Comparison of ENCODE assay signal across 27 cellular contexts in the genomic region with DNA sequence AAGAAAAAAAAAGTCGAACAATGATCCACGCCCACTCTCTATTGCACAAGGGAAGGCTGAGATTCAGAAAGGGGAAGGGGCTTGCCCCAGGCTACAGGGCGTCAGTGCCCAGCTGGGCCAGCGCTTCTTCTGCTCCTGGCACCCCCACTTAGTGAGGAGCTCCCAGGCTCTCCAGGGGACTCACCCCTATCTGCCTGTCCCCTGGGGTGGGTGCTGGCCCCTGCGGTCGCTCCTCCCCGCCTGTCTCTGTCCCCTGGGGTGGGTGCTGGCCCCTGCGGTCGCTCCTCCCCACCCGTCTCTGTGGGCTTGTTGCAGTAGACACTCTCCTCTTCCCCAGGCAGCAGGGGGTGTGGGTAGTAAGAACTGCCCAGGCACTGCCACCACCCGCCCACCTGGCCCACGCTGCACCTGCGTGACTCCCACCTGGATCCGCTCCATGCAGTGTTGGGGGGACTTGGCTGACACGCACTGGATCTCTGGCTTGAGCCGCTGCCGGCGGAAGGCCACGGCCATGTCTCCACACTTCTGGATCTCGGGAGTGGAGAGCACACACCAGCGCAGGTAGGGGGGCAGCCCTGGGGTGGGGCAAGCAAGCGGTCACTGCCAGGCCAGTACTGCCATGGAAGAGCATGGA. TPM values are rescaled to one million over a fixed set of nuclear protein-coding genes. Genes with fewer than 3 reads are reported as not detected.
DNase-seq lines count a peak whose midpoint lies in the region; ATAC-seq, FAIRE-seq and TF ChIP-seq lines count a peak whose summit lies in the region.
"Had no signal": no experiment of that assay in that cellular context is flagged by ENCODE, and none has a peak within 500 bp of the region (broad histone marks: within the 10 kb centered on the region; RNA-seq: fewer than 3 reads in every experiment).

No MANE protein-coding gene starts in this region.

- no peak overlapping the region for H3K27ac Mint-ChIP-seq in activated CD4-positive, alpha-beta T cell treated with anti-CD3 and anti-CD28 coated beads, Interleukin-2, amount 10 ng/mL, durations not matched to agents 24 days and 14 days
- H3K27ac Mint-ChIP-seq: CD8-positive, alpha-beta T cell; GM23338 had no signal

- DNase-seq in Right ventricle myocardium superior: peak; percentile 31
- no peak for DNase-seq in right atrium auricular region (ENCODE audit: low spot score)
- no peak for DNase-seq in K562 (ENCODE audit: extremely low read depth in 1 of 4, low spot score in 3 of 4)
- no peak for DNase-seq in neuronal stem cell (ENCODE audit: low spot score)
- DNase-seq in activated CD4-positive, alpha-beta T cell treated with anti-CD3 and anti-CD28 coated beads, Interleukin-2, amount 10 ng/mL, durations not matched to agents 24 days and 14 days: no peak
- no peak for DNase-seq in SK-N-SH
- DNase-seq in SK-N-DZ (ENCODE audit: low spot score): no peak
- DNase-seq in AG08396 (ENCODE audit: low spot score): no peak
- DNase-seq: BE2C; Caco-2; CD8-positive, alpha-beta T cell; EL; GDM1; Kasumi-1; NCI-H1105 treated with DMSO at 0.1 percent for 48 hours; NCI-H146; NCI-H1930; NCI-H2107; NCI-H446; NCI-H524 treated with DMSO at 0.1 percent for 48 hours; NCI-H774; SJCRH30 had no signal

- no peak overlapping the region for H4K8ac ChIP-seq in neuronal stem cell (ENCODE audit: low read depth, low read length)

- in situ Hi-C loops in K562 (cut with MboI): no loop called here

- H3K4ac ChIP-seq in neuronal stem cell (ENCODE audit: low read length): peak overlapping the region; percentile 14

- H3K27me3 ChIP-seq in right atrium auricular region: no peaks in the 10 kb centered on the region
- H3K27me3 ChIP-seq in K562 (ENCODE audit: control insufficient read depth in 2 of 2, insufficient read depth in 2 of 2, low read length in 2 of 2): peaks cover 7 to 8% of the 10 kb centered on the region in 2 experiments; a peak in 4 of 5 replicates
- H3K27me3 ChIP-seq in neuronal stem cell (ENCODE audit: control insufficient read depth in 3 of 3, insufficient read depth in 3 of 3, low read depth in 1 of 3, low read length in 3 of 3): peaks cover 0 to 9% (median 0%) of the 10 kb centered on the region in 3 experiments
- H3K27me3 ChIP-seq in SK-N-SH (ENCODE audit: insufficient read depth): no peaks in the 10 kb centered on the region
- H3K27me3 ChIP-seq: BE2C, SJCRH30 had no signal

- POLR2A ChIA-PET in K562 (lab: Yijun Ruan, JAX) (interaction anchor here (0.9 to 1.4 kb wide), 2 partner anchors 10 to 11 kb away, joined by 3 read pairs; no protein-coding TSS in a partner anchor), SK-N-SH (lab: Yijun Ruan, JAX) (no interaction called here)

- H4K20me1 ChIP-seq in K562 (replicated peaks; ENCODE audit: control insufficient read depth, insufficient read depth, low read length) (peaks cover 5% of the 10 kb centered on the region; the same call in 1 of the 2 replicates), SK-N-SH (ENCODE audit: insufficient read depth) (no peaks in the 10 kb centered on the region)

- FAIRE-seq in K562 (lab: Jason Lieb, UNC): no peak
- FAIRE-seq: GM12891, RCC 7860 had no signal

- H3K4me1 ChIP-seq in right atrium auricular region (no peaks in the 10 kb centered on the region), K562 (replicated peaks in 1 of 2; ENCODE audit: control insufficient read depth in 2 of 2, insufficient read depth in 2 of 2, low read length in 2 of 2) (peaks cover 0 to 30% of the 10 kb centered on the region in 2 experiments; a peak in 2 of 5 replicates), neuronal stem cell (ENCODE audit: control insufficient read depth in 2 of 2, insufficient read depth in 1 of 2, low read depth in 1 of 2, low read length in 2 of 2) (peaks cover 11 to 13% of the 10 kb centered on the region in 2 donors), SK-N-SH (ENCODE audit: control insufficient read depth in 1 of 2, insufficient read depth in 2 of 2, low read depth in 1 of 2, low read length in 1 of 2) (peaks cover 0 to 14% of the 10 kb centered on the region in 2 experiments; a peak in 1 of 4 replicates)
- H3K4me1 ChIP-seq: Caco-2, SJCRH30 had no signal

- peak overlapping the region; percentile 14 for H2AK5ac ChIP-seq in neuronal stem cell (ENCODE audit: low read depth, low read length)

- H3K9me3 Mint-ChIP-seq in activated CD4-positive, alpha-beta T cell treated with anti-CD3 and anti-CD28 coated beads, Interleukin-2, amount 10 ng/mL, durations not matched to agents 24 days and 14 days: no peaks in the 10 kb centered on the region
- H3K9me3 Mint-ChIP-seq: CD8-positive, alpha-beta T cell; GM23338 had no signal

- CTCF ChIA-PET in K562 (lab: Yijun Ruan, JAX; ENCODE audit: low intra/inter-chr PET ratio): no interaction called here
- CTCF ChIA-PET in SK-N-SH (lab: Yijun Ruan, JAX): interaction anchor here (1.5 to 11.0 kb wide), 3 partner anchors 9 to 14 kb away, joined by 4 to 81 read pairs (median 11); partner anchors contain the start of gene MELTF

- peak overlapping the region; percentile 56 for H2BK15ac ChIP-seq in neuronal stem cell (ENCODE audit: low read length)

- H3K79me2 ChIP-seq in K562 (ENCODE audit: control insufficient read depth, insufficient read depth, low read length) (no peaks in the 10 kb centered on the region), SK-N-SH (ENCODE audit: insufficient read depth) (no peaks in the 10 kb centered on the region)

- H3K27ac ChIP-seq in right atrium auricular region: no peak overlapping the region
- H3K27ac ChIP-seq in K562 (ENCODE audit: extremely low read depth, low read depth, low read length): no peak overlapping the region
- no peak overlapping the region for H3K27ac ChIP-seq in neuronal stem cell (replicated peaks; ENCODE audit: low read length)
- no peak overlapping the region for H3K27ac ChIP-seq in SK-N-SH (ENCODE audit: low read depth in 2 of 2, low read length in 1 of 2)
- H3K27ac ChIP-seq: 22Rv1, SJCRH30 had no signal

- H3K9me3 ChIP-seq in right atrium auricular region: no peaks in the 10 kb centered on the region
- no peaks in the 10 kb centered on the region for H3K9me3 ChIP-seq in K562 (replicated peaks; ENCODE audit: control insufficient read depth, insufficient read depth, low read depth, low read length)
- H3K9me3 ChIP-seq in neuronal stem cell (replicated peaks in 1 of 2; ENCODE audit: control insufficient read depth in 2 of 2, insufficient read depth in 1 of 2, low read depth in 1 of 2, low read length in 2 of 2): no peaks in the 10 kb centered on the region
- H3K9me3 ChIP-seq in SK-N-SH: no peaks in the 10 kb centered on the region
- H3K9me3 ChIP-seq: BE2C, Caco-2, HAP-1, SJCRH30 had no signal

- H2BK5ac ChIP-seq in neuronal stem cell (ENCODE audit: low read length): no peak overlapping the region

- H2BK12ac ChIP-seq in neuronal stem cell (ENCODE audit: low read length): peak overlapping the region; percentile 16

- peak overlapping the region; percentile 81 for H3K23ac ChIP-seq in neuronal stem cell (ENCODE audit: low read depth, low read length, poor library complexity)

- TF ChIP-seq EP300 in K562 (IDR thresholded peaks at IDR 0.05; ENCODE audit: low read length) (no peak), SK-N-SH (IDR thresholded peaks at IDR 0.05; ENCODE audit: borderline replicate concordance in 1 of 2, low read depth in 1 of 2, low read length in 1 of 2) (no peak)

- H3K4me3 ChIP-seq in right atrium auricular region (no peak overlapping the region), K562 (no peak overlapping the region), neuronal stem cell (ENCODE audit: low read length in 2 of 2) (no peak overlapping the region), SK-N-SH (ENCODE audit: low read depth in 2 of 2, low read length in 1 of 2) (no peak overlapping the region)
- H3K4me3 ChIP-seq: GM23338, HAP-1, SJCRH30 had no signal

- H3K18ac ChIP-seq in neuronal stem cell (ENCODE audit: low read length): no peak overlapping the region

- no peak overlapping the region for H3K4me3 Mint-ChIP-seq in activated CD4-positive, alpha-beta T cell treated with anti-CD3 and anti-CD28 coated beads, Interleukin-2, amount 10 ng/mL, durations not matched to agents 24 days and 14 days
- H3K4me3 Mint-ChIP-seq: CD8-positive, alpha-beta T cell; GM23338 had no signal

- H3K14ac ChIP-seq in neuronal stem cell (ENCODE audit: low read length): peak overlapping the region; percentile 44

- no peaks in the 10 kb centered on the region for H3K4me1 Mint-ChIP-seq in activated CD4-positive, alpha-beta T cell treated with anti-CD3 and anti-CD28 coated beads, Interleukin-2, amount 10 ng/mL, durations not matched to agents 24 days and 14 days
- H3K4me1 Mint-ChIP-seq: GM23338 had no signal

- no peak for ATAC-seq in Right ventricle myocardium superior (ENCODE audit: poor library complexity)
- ATAC-seq in K562: no peak
- ATAC-seq: CD8-positive, alpha-beta T cell; GM23338 had no signal

- peak overlapping the region in 1 of 2 experiments; percentile 61; a peak in 1 of 4 replicates for H3K9ac ChIP-seq in K562 (ENCODE audit: insufficient read depth in 1 of 2, low read depth in 2 of 2, low read length in 2 of 2)
- no peak overlapping the region for H3K9ac ChIP-seq in neuronal stem cell (ENCODE audit: low read depth, low read length, poor library complexity)
- no peak overlapping the region for H3K9ac ChIP-seq in SK-N-SH

- H4K91ac ChIP-seq in neuronal stem cell (ENCODE audit: low read depth, low read length, poor library complexity): no peak overlapping the region

- H3K79me1 ChIP-seq in neuronal stem cell (ENCODE audit: low read depth, low read length): peaks cover 1% of the 10 kb centered on the region

- H2BK120ac ChIP-seq in neuronal stem cell (ENCODE audit: low read depth, low read length): peak overlapping the region; percentile 36

- no peaks in the 10 kb centered on the region for H3K9me1 ChIP-seq in K562 (ENCODE audit: control insufficient read depth, insufficient read depth, low read length)

- H2AFZ ChIP-seq in K562 (ENCODE audit: low read depth, low read length) (no peak overlapping the region), neuronal stem cell (ENCODE audit: low read length) (no peak overlapping the region), SK-N-SH (ENCODE audit: low read depth) (no peak overlapping the region)
- H2AFZ ChIP-seq: GM23338 had no signal

- no TSS peak for BruUV-seq in K562 (replicated peaks; lab: Mats Ljungman, UMichigan)

- TF ChIP-seq CTCF in right atrium auricular region (IDR thresholded peaks at IDR 0.05) (no peak), K562 (IDR thresholded peaks at IDR 0.05 in 2 of 3, conservative IDR thresholded peaks at IDR 0.05 in 1 of 3; ENCODE audit: insufficient read depth in 2 of 3, low read depth in 1 of 3, low read length in 3 of 3) (no peak), SK-N-SH (IDR thresholded peaks at IDR 0.05) (no peak)

- peaks cover 2% of the 10 kb centered on the region for H3F3A ChIP-seq in SK-N-SH (replicated peaks; ENCODE audit: insufficient read depth)

- no peaks in the 10 kb centered on the region for H3K36me3 Mint-ChIP-seq in activated CD4-positive, alpha-beta T cell treated with anti-CD3 and anti-CD28 coated beads, Interleukin-2, amount 10 ng/mL, durations not matched to agents 24 days and 14 days (ENCODE audit: low read depth)
- H3K36me3 Mint-ChIP-seq: CD8-positive, alpha-beta T cell had no signal

- H3K4me2 ChIP-seq in K562 (ENCODE audit: insufficient read depth, low read length) (no peak overlapping the region), neuronal stem cell (ENCODE audit: insufficient read depth, low read length, poor library complexity, severe bottlenecking) (no peak overlapping the region), SK-N-SH (no peak overlapping the region)
- H3K4me2 ChIP-seq: GM23338 had no signal

- TF ChIP-seq RAD21 in K562 (CRISPR knock-in tag; conservative IDR thresholded peaks at IDR 0.05 in 1 of 2, IDR thresholded peaks at IDR 0.05 in 1 of 2) (no peak), SK-N-SH (IDR thresholded peaks at IDR 0.05; ENCODE audit: low read length) (no peak)

- intact Hi-C loops in Right ventricle myocardium superior (cut with DNase I) (no loop called here), K562 (cut with micrococcal nuclease) (no loop called here)
- intact Hi-C loops in activated CD4-positive, alpha-beta T cell treated with anti-CD3 and anti-CD28 coated beads, Interleukin-2, amount 10 ng/mL, durations not matched to agents 24 days and 14 days (cut with micrococcal nuclease): no loop called here

- no peaks in the 10 kb centered on the region for H3K36me3 ChIP-seq in right atrium auricular region
- H3K36me3 ChIP-seq in K562 (ENCODE audit: control insufficient read depth, insufficient read depth, low read length): no peaks in the 10 kb centered on the region
- H3K36me3 ChIP-seq in neuronal stem cell (replicated peaks in 1 of 2; ENCODE audit: control insufficient read depth in 2 of 2, insufficient read depth in 2 of 2, low read length in 2 of 2): no peaks in the 10 kb centered on the region
- no peaks in the 10 kb centered on the region for H3K36me3 ChIP-seq in SK-N-SH (replicated peaks in 1 of 2; ENCODE audit: control insufficient read depth in 1 of 2, insufficient read depth in 2 of 2, low read length in 1 of 2)
- H3K36me3 ChIP-seq: BE2C, HAP-1, SJCRH30 had no signal

- H3K9me2 ChIP-seq in SK-N-SH: no peaks in the 10 kb centered on the region

- no peak for TF ChIP-seq POLR2A in K562 (conservative IDR thresholded peaks at IDR 0.05)

- 40% methylated on average over 21 of the region's 22 CpGs for WGBS in K562 (ENCODE audit: insufficient coverage, low coverage, missing lambda C conversion rate)
- no CpG with 5 or more reads among the region's 22 CpGs for WGBS in neuronal stem cell (ENCODE audit: extremely low coverage in 2 of 2, insufficient read length in 2 of 2, insufficient replicate concordance in 1 of 2), 2 donors
- WGBS in SK-N-SH (ENCODE audit: low lambda C conversion rate): 95% methylated on average over 20 of the region's 22 CpGs

- H3K27me3 Mint-ChIP-seq in activated CD4-positive, alpha-beta T cell treated with anti-CD3 and anti-CD28 coated beads, Interleukin-2, amount 10 ng/mL, durations not matched to agents 24 days and 14 days: no peaks in the 10 kb centered on the region

RNA-seq across cellular contexts. Expression of gene MELTF, which starts 14.6 kb away (rescaled TPM):
- total RNA-seq in Right ventricle myocardium superior (3.1 TPM), right atrium auricular region (1 to 10 TPM; 3.1 to 6.7 TPM), K562 (2014; rRNA removed) (6.8 and 8.4 TPM in 2 replicates), K562 (2014; rRNA removed; fragmentation: Illumina TruSeq; extraction: Trizol) (3.0 and 3.3 TPM in 2 replicates), K562 (2015; rRNA removed; fragmentation: Illumina TruSeq; extraction: Trizol) (3.8 and 4.5 TPM in 2 replicates), K562 (2021) (10.5 and 11.7 TPM in 2 replicates)
- total RNA-seq in K562 (2011; cell fraction: chromatin; rRNA removed; ENCODE audit: low replicate concordance): 21.6 and 62.0 TPM in 2 replicates
- total RNA-seq in K562 (2011; cell fraction: nucleolus; rRNA removed): 25.8 and 34.5 TPM in 2 replicates
- 24.9 and 29.2 TPM in 2 replicates for total RNA-seq in K562 (2011; cell fraction: nucleoplasm; rRNA removed)
- polyA plus RNA-seq in K562 (2011; rRNA removed) (4.0 and 4.8 TPM in 2 replicates), K562 (2014; fragmentation: Illumina TruSeq; extraction: Trizol) (3.7 and 4.9 TPM in 2 replicates), K562 (2014; fragmentation: Nextera tagmentation; extraction: Ambion mirVana) (under 1 TPM; 0.35 to 0.52 TPM), K562 (2014; rRNA removed) (8.1 and 8.6 TPM in 2 replicates), SK-N-SH (2012; rRNA removed) (27.2 and 32.4 TPM in 2 replicates)
- polyA plus RNA-seq in K562 (2011; cell fraction: cytosol; rRNA removed): 3.0 and 7.4 TPM in 2 replicates
- 17.2 and 37.9 TPM in 2 replicates for polyA plus RNA-seq in K562 (2011; cell fraction: nucleus; rRNA removed)
- 6.7 and 10.6 TPM in 2 replicates for polyA plus RNA-seq in K562 (2012)
- polyA minus RNA-seq in K562 (2011; rRNA and poly(A)+ RNA removed): 2.2 and 4.0 TPM in 2 replicates
- 1.9 and 4.6 TPM in 2 replicates for polyA minus RNA-seq in K562 (2011; cell fraction: cytosol; rRNA and poly(A)+ RNA removed)
- 11.0 and 16.4 TPM in 2 replicates for polyA minus RNA-seq in K562 (2011; cell fraction: nucleus; rRNA and poly(A)+ RNA removed)
- 4.6 TPM for polyA plus RNA-seq in neuronal stem cell (2013, experiment 1 of 2)
- 5.0 TPM for polyA plus RNA-seq in neuronal stem cell (2013, experiment 2 of 2)
- 8.8 and 10.6 TPM in 2 replicates for total RNA-seq in activated CD4-positive, alpha-beta T cell treated with anti-CD3 and anti-CD28 coated beads, Interleukin-2, amount 10 ng/mL, durations not matched to agents 24 days and 14 days
- 20.5 and 26.3 TPM in 2 replicates for polyA plus RNA-seq in SK-N-SH (2012; cell fraction: cytosol; rRNA removed)
- 62.4 and 65.4 TPM in 2 replicates for polyA plus RNA-seq in SK-N-SH (2012; cell fraction: nucleus; rRNA removed)
- polyA plus RNA-seq in SK-N-DZ (2014; cell fraction: cytosol; rRNA removed): 5.7 and 8.8 TPM in 2 replicates
- 27.5 and 31.1 TPM in 2 replicates for polyA plus RNA-seq in SK-N-DZ (2014; cell fraction: nucleus; rRNA removed)

RNA-seq across cellular contexts. Expression of gene PIGZ, which starts 46.4 kb away (rescaled TPM):
- total RNA-seq in Right ventricle myocardium superior (2.2 TPM), right atrium auricular region (1 to 10 TPM; 5.4 to 7.0 TPM), K562 (2014; rRNA removed) (0.54 and 0.73 TPM in 2 replicates), K562 (2014; rRNA removed; fragmentation: Illumina TruSeq; extraction: Trizol) (0.48 and 0.76 TPM in 2 replicates), K562 (2015; rRNA removed; fragmentation: Illumina TruSeq; extraction: Trizol) (0.30 and 0.54 TPM in 2 replicates), K562 (2021) (0.87 and 1.0 TPM in 2 replicates)
- 3.6 and 5.8 TPM in 2 replicates for total RNA-seq in K562 (2011; cell fraction: chromatin; rRNA removed; ENCODE audit: low replicate concordance)
- 2.3 and 3.3 TPM in 2 replicates for total RNA-seq in K562 (2011; cell fraction: nucleolus; rRNA removed)
- total RNA-seq in K562 (2011; cell fraction: nucleoplasm; rRNA removed): 3.5 and 4.7 TPM in 2 replicates
- polyA plus RNA-seq in K562 (2011; rRNA removed) (1.8 and 2.8 TPM in 2 replicates), K562 (2014; fragmentation: Illumina TruSeq; extraction: Trizol) (0.79 and 0.91 TPM in 2 replicates), K562 (2014; fragmentation: Nextera tagmentation; extraction: Ambion mirVana) (under 1 TPM; 0.15 TPM), K562 (2014; rRNA removed) (1.2 and 2.0 TPM in 2 replicates), SK-N-SH (2012; rRNA removed) (4.1 and 5.0 TPM in 2 replicates)
- 2.3 and 2.8 TPM in 2 replicates for polyA plus RNA-seq in K562 (2011; cell fraction: cytosol; rRNA removed)
- polyA plus RNA-seq in K562 (2011; cell fraction: nucleus; rRNA removed): 4.7 and 6.2 TPM in 2 replicates
- polyA plus RNA-seq in K562 (2012): 1.2 and 4.7 TPM in 2 replicates
- 1.0 and 1.1 TPM in 2 replicates for polyA minus RNA-seq in K562 (2011; rRNA and poly(A)+ RNA removed)
- 1.1 and 1.3 TPM in 2 replicates for polyA minus RNA-seq in K562 (2011; cell fraction: cytosol; rRNA and poly(A)+ RNA removed)
- polyA minus RNA-seq in K562 (2011; cell fraction: nucleus; rRNA and poly(A)+ RNA removed): 1.00 and 1.2 TPM in 2 replicates
- 2.0 TPM for polyA plus RNA-seq in neuronal stem cell (2013, experiment 1 of 2)
- 1.6 TPM for polyA plus RNA-seq in neuronal stem cell (2013, experiment 2 of 2)
- total RNA-seq in activated CD4-positive, alpha-beta T cell treated with anti-CD3 and anti-CD28 coated beads, Interleukin-2, amount 10 ng/mL, durations not matched to agents 24 days and 14 days: 1.7 and 1.9 TPM in 2 replicates
- polyA plus RNA-seq in SK-N-SH (2012; cell fraction: cytosol; rRNA removed): 2.6 and 3.5 TPM in 2 replicates
- 13.7 and 18.2 TPM in 2 replicates for polyA plus RNA-seq in SK-N-SH (2012; cell fraction: nucleus; rRNA removed)
- 3.8 and 8.7 TPM in 2 replicates for polyA plus RNA-seq in SK-N-DZ (2014; cell fraction: cytosol; rRNA removed)
- 2.0 and 3.9 TPM in 2 replicates for polyA plus RNA-seq in SK-N-DZ (2014; cell fraction: nucleus; rRNA removed)
- total RNA-seq: CD8-positive, alpha-beta T cell; GM23338 had no signal
